ENCODE assay signal across 8 cellular contexts in the genomic region with DNA sequence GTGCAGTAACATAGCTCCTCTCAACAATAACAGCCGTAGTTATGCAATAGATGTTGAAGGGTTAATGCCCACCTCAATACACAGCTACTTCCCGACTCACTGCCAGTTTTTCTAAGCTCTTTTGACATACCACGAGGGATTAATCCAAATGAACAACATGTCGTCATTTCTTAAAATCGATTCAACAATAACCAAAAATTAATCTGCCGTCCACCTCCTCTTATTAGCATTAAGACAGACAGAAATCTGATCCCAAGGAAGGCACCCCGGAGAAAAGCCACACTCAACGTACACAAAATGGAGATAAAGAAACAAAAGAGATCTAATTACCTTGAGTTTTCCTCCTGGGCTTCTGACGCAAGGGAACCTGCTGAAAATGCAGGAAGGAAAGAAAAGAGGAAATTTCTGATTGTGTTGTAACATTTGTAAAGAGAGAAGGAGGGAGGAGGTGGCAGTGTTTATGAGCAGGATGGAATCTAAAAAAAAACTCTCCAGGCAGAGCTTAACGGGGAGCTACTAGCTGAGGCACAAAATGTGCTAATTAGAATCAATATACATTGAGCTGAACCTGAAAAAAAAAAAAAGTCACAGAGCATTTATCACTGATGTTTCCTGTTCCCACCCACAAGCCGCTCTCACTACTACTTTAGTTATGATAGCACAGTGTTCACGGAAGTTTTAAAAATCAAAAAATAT.
DNase-seq lines count a peak whose midpoint lies in the region; ATAC-seq and TF ChIP-seq lines count a peak whose summit lies in the region.

No MANE protein-coding gene starts in this region.

- no peaks in the 10 kb centered on the region for H3K9me3 Mint-ChIP-seq in Calu3 (ENCODE audit: low read depth, unreplicated experiment)
- peaks cover 2% of the 10 kb centered on the region for H3K9me3 Mint-ChIP-seq in activated CD4-positive, alpha-beta memory T cell treated with anti-CD3 and anti-CD28 coated beads, Interleukin-2, amount 10 ng/mL, durations not matched to agents 7 days and 5 days
- H3K9me3 Mint-ChIP-seq in memory B cell: peaks cover 8% of the 10 kb centered on the region

- BruUV-seq in Calu3 (replicated peaks; lab: Mats Ljungman, UMichigan): no TSS peak

- ATAC-seq in GM19463 (IDR thresholded peaks at IDR 0.05; ENCODE audit: unreplicated experiment) (peak; percentile 22), HG03469 (IDR thresholded peaks at IDR 0.05; ENCODE audit: unreplicated experiment) (peak; percentile 36), memory B cell (ENCODE audit: low read depth) (peak; percentile 43)

- H3K4me1 Mint-ChIP-seq in Calu3 (ENCODE audit: low read depth, unreplicated experiment) (peaks cover 17% of the 10 kb centered on the region), memory B cell (peaks cover 13% of the 10 kb centered on the region)
- peaks cover 82% of the 10 kb centered on the region for H3K4me1 Mint-ChIP-seq in activated CD4-positive, alpha-beta memory T cell treated with anti-CD3 and anti-CD28 coated beads, Interleukin-2, amount 10 ng/mL, durations not matched to agents 7 days and 5 days

- TF ChIP-seq CTCF in Calu3 (IDR thresholded peaks at IDR 0.05; ENCODE audit: unreplicated experiment) (no peak), GM13976 (IDR thresholded peaks at IDR 0.05; ENCODE audit: borderline replicate concordance, control extremely low read depth, extremely low read depth, insufficient read depth, missing control alignments) (no peak)

- H3K36me3 Mint-ChIP-seq in Calu3 (ENCODE audit: insufficient read depth, unreplicated experiment) (no peaks in the 10 kb centered on the region), memory B cell (peaks cover 2% of the 10 kb centered on the region)
- peaks cover 27% of the 10 kb centered on the region for H3K36me3 Mint-ChIP-seq in activated CD4-positive, alpha-beta memory T cell treated with anti-CD3 and anti-CD28 coated beads, Interleukin-2, amount 10 ng/mL, durations not matched to agents 7 days and 5 days (ENCODE audit: low read depth)

- H3K27ac Mint-ChIP-seq in Calu3 (ENCODE audit: unreplicated experiment) (peak overlapping the region; percentile 22), memory B cell (no peak overlapping the region)
- peak overlapping the region; percentile 82 for H3K27ac Mint-ChIP-seq in activated CD4-positive, alpha-beta memory T cell treated with anti-CD3 and anti-CD28 coated beads, Interleukin-2, amount 10 ng/mL, durations not matched to agents 7 days and 5 days

- H3K4me3 Mint-ChIP-seq in Calu3 (ENCODE audit: low read depth, unreplicated experiment) (peak overlapping the region; percentile 54), memory B cell (peak overlapping the region; percentile 79)
- peak overlapping the region; percentile 84 for H3K4me3 Mint-ChIP-seq in activated CD4-positive, alpha-beta memory T cell treated with anti-CD3 and anti-CD28 coated beads, Interleukin-2, amount 10 ng/mL, durations not matched to agents 7 days and 5 days

- DNase-seq in Calu3: no peak
- DNase-seq in activated CD4-positive, alpha-beta memory T cell treated with anti-CD3 and anti-CD28 coated beads, Interleukin-2, amount 10 ng/mL, durations not matched to agents 7 days and 5 days: peak; percentile 36
- no peak for DNase-seq in memory B cell (ENCODE audit: low spot score in 2 of 2)
- DNase-seq in SW 1271 (lab: John Stamatoyannopoulos, UW): no peak
- DNase-seq in GM13976 (ENCODE audit: low spot score): no peak
- no peak for DNase-seq in stimulated activated CD4-positive, alpha-beta T cell treated with anti-CD3 and anti-CD28 coated beads, Interleukin-12 subunit alpha, Interleukin-12 subunit beta, amount 100 ng/mL, for 4 hours

- intact Hi-C loops in Calu3 (cut with micrococcal nuclease; ENCODE audit: unreplicated experiment): no loop called here

- in situ Hi-C loops in GM13976 (cut with MboI; ENCODE audit: low sequenced_read_pairs, unreplicated experiment): no loop called here

- no peaks in the 10 kb centered on the region for H3K27me3 Mint-ChIP-seq in Calu3 (ENCODE audit: unreplicated experiment)
- H3K27me3 Mint-ChIP-seq in activated CD4-positive, alpha-beta memory T cell treated with anti-CD3 and anti-CD28 coated beads, Interleukin-2, amount 10 ng/mL, durations not matched to agents 7 days and 5 days: peaks cover 6% of the 10 kb centered on the region
- peaks cover 9% of the 10 kb centered on the region for H3K27me3 Mint-ChIP-seq in memory B cell

- CTCF ChIA-PET in Calu3 (lab: Charles Lee): interaction anchor here (0.6 kb wide), 1 partner anchor 320 kb away, joined by 3 read pairs; no protein-coding TSS in a partner anchor
- CTCF ChIA-PET in activated CD4-positive, alpha-beta memory T cell treated with anti-CD3 and anti-CD28 coated beads, Interleukin-2, amount 10 ng/mL, durations not matched to agents 7 days and 5 days (lab: Charles Lee): interaction anchor here (1.3 to 4.1 kb wide), 2 partner anchors 9 to 29 kb away, joined by 4 to 31 read pairs; no protein-coding TSS in a partner anchor

- POLR2A ChIA-PET in activated CD4-positive, alpha-beta memory T cell treated with anti-CD3 and anti-CD28 coated beads, Interleukin-2, amount 10 ng/mL, durations not matched to agents 7 days and 5 days (lab: Charles Lee): interaction anchor here (0.8 to 8.0 kb wide), 7 partner anchors 8 to 1264 kb away, joined by 3 to 116 read pairs (median 6); partner anchors contain the start of gene FBXO5
